18 cellular contexts compared by ENCODE assay signal in genomic region chr7:22184549-22185199, GRCh38.
A peak's percentile ranks its signal among the peaks of the same experiment; 100 is the strongest.
DNase-seq lines count a peak whose midpoint lies in the region; ATAC-seq, FAIRE-seq and TF ChIP-seq lines count a peak whose summit lies in the region.
"Had no signal": no experiment of that assay in that cellular context is flagged by ENCODE, and none has a peak within 500 bp of the region (broad histone marks: within the 10 kb centered on the region; RNA-seq: fewer than 3 reads in every experiment).

No MANE protein-coding gene starts in this region.

- H3K36me3 Mint-ChIP-seq in chondrocyte (ENCODE audit: low read depth) = no peaks in the 10 kb centered on the region
- H3K36me3 Mint-ChIP-seq: activated naive CD8-positive, alpha-beta T cell treated with anti-CD3 and anti-CD28 coated beads, Interleukin-2, amount 10 ng/mL, durations not matched to agents 7 days and 5 days had no signal

- no peaks in the 10 kb centered on the region for H3K4me1 Mint-ChIP-seq in chondrocyte (ENCODE audit: low read depth)

- no peak overlapping the region for H3K27ac ChIP-seq in iPS-20b (ENCODE audit: low read length)
- H3K27ac ChIP-seq: BLaER1, epithelial cell of prostate, gastrocnemius medialis had no signal

- H3K27me3 ChIP-seq in NT2/D1 (ENCODE audit: insufficient read depth, insufficient read length) (no peaks in the 10 kb centered on the region), iPS-20b (ENCODE audit: insufficient read depth, low read length) (no peaks in the 10 kb centered on the region)
- H3K27me3 ChIP-seq: BLaER1, gastrocnemius medialis had no signal

- no peak overlapping the region for H3K4me3 Mint-ChIP-seq in chondrocyte (ENCODE audit: unreplicated experiment)
- H3K4me3 Mint-ChIP-seq: activated naive CD8-positive, alpha-beta T cell treated with anti-CD3 and anti-CD28 coated beads, Interleukin-2, amount 10 ng/mL, durations not matched to agents 7 days and 5 days; dendritic cell treated with granulocyte-macrophage colony-stimulating factor and Interleukin-4, amounts not matched to agents 40 ng/mL and 50 ng/mL, for 4 days had no signal

- peaks cover 10% of the 10 kb centered on the region for H3K9me3 Mint-ChIP-seq in chondrocyte (ENCODE audit: low read depth)
- H3K9me3 Mint-ChIP-seq: activated naive CD8-positive, alpha-beta T cell treated with anti-CD3 and anti-CD28 coated beads, Interleukin-2, amount 10 ng/mL, durations not matched to agents 7 days and 5 days; brain; dendritic cell treated with granulocyte-macrophage colony-stimulating factor and Interleukin-4, amounts not matched to agents 40 ng/mL and 50 ng/mL, for 4 days had no signal

- H3K9ac ChIP-seq in NT2/D1 (ENCODE audit: insufficient read length, low read depth) = no peak overlapping the region
- peak overlapping the region; percentile 42; the same call in 1 of the 2 replicates for H3K9ac ChIP-seq in iPS-20b (ENCODE audit: low read depth, low read length)
- H3K9ac ChIP-seq: BLaER1 had no signal

- no peak overlapping the region for H3K27ac Mint-ChIP-seq in chondrocyte (ENCODE audit: unreplicated experiment)
- H3K27ac Mint-ChIP-seq: activated naive CD8-positive, alpha-beta T cell treated with anti-CD3 and anti-CD28 coated beads, Interleukin-2, amount 10 ng/mL, durations not matched to agents 7 days and 5 days; brain; dendritic cell treated with granulocyte-macrophage colony-stimulating factor and Interleukin-4, amounts not matched to agents 40 ng/mL and 50 ng/mL, for 4 days had no signal

- H3K4me1 ChIP-seq in NT2/D1 (ENCODE audit: insufficient read depth, insufficient read length) (no peaks in the 10 kb centered on the region), iPS-20b (ENCODE audit: insufficient read depth, low read length) (peaks cover 18% of the 10 kb centered on the region)
- H3K4me1 ChIP-seq: BLaER1, gastrocnemius medialis had no signal

- FAIRE-seq in urothelium cell line (lab: Jason Lieb, UNC) = no peak

- peaks cover 24% of the 10 kb centered on the region for H3K27me3 Mint-ChIP-seq in chondrocyte (ENCODE audit: low read depth)
- H3K27me3 Mint-ChIP-seq: dendritic cell treated with granulocyte-macrophage colony-stimulating factor and Interleukin-4, amounts not matched to agents 40 ng/mL and 50 ng/mL, for 4 days had no signal

- no peak for TF ChIP-seq CTCF in chondrocyte (IDR thresholded peaks at IDR 0.05)

- H3K4me3 ChIP-seq in NT2/D1 (ENCODE audit: insufficient read length, low read depth) (no peak overlapping the region), iPS-20b (ENCODE audit: low read length) (peak overlapping the region; percentile 43; the same call in 1 of the 2 replicates)
- H3K4me3 ChIP-seq: BLaER1, gastrocnemius medialis had no signal

- DNase-seq in NT2/D1 (ENCODE audit: low read depth, low spot score) (peak; percentile 90), urothelium cell line (ENCODE audit: low spot score) (no peak), chondrocyte (ENCODE audit: low spot score) (no peak)
- DNase-seq in central memory CD4-positive, alpha-beta T cell = no peak
- no peak for DNase-seq in activated naive CD4-positive, alpha-beta T cell treated with anti-CD3 and anti-CD28 coated beads, Interleukin-2, amount 50 U/mL, for 16 hours
- DNase-seq: activated CD4-positive, CD25-positive, alpha-beta regulatory T cell treated with anti-CD3 and anti-CD28 coated beads, Interleukin-2, amount 50 U/mL, for 72 hours; activated naive CD8-positive, alpha-beta T cell treated with anti-CD3 and anti-CD28 coated beads, Interleukin-2, amount 10 ng/mL, durations not matched to agents 7 days and 5 days; Calu3; gastrocnemius medialis; NCI-H1436 treated with DMSO at 0.1 percent for 48 hours; NCI-H446 treated with DMSO at 0.1 percent for 48 hours had no signal

- ATAC-seq in GM18907 (IDR thresholded peaks at IDR 0.05; ENCODE audit: unreplicated experiment) = peak; percentile 68
- ATAC-seq in HG03460 (IDR thresholded peaks at IDR 0.05; ENCODE audit: unreplicated experiment) = peak; percentile 63
- ATAC-seq: gastrocnemius medialis had no signal

- H3K9me3 ChIP-seq in NT2/D1 (ENCODE audit: insufficient read depth, low read length) (peaks cover 9% of the 10 kb centered on the region), iPS-20b (ENCODE audit: insufficient read depth, low read depth, low read length) (peaks cover 4% of the 10 kb centered on the region; the same call in 1 of the 2 replicates)
- H3K9me3 ChIP-seq: gastrocnemius medialis had no signal

- H3K36me3 ChIP-seq in NT2/D1 (ENCODE audit: insufficient read depth, insufficient read length, low read length) = no peaks in the 10 kb centered on the region
- H3K36me3 ChIP-seq in iPS-20b (ENCODE audit: insufficient read depth, low read depth, low read length) = peaks cover 11% of the 10 kb centered on the region; the same call in 1 of the 2 replicates
- H3K36me3 ChIP-seq: gastrocnemius medialis had no signal
